Comparison of ENCODE assay signal across 17 cellular contexts in genomic region chr11:11577932-11578331, GRCh38. TPM values are rescaled to one million over a fixed set of nuclear protein-coding genes. Genes with fewer than 3 reads are reported as not detected.
DNase-seq lines count a peak whose midpoint lies in the region; ATAC-seq and TF ChIP-seq lines count a peak whose summit lies in the region.
"Had no signal": no experiment of that assay in that cellular context is flagged by ENCODE, and none has a peak within 500 bp of the region (broad histone marks: within the 10 kb centered on the region; RNA-seq: fewer than 3 reads in every experiment).

No MANE protein-coding gene starts in this region.

- no peaks in the 10 kb centered on the region for H3K27me3 ChIP-seq in ascending aorta
- 0 out of 2 replicates have a peak, but pooled peaks cover 2% of the 10 kb centered on the region for H3K27me3 ChIP-seq in Karpas-422 (ENCODE audit: low read length)
- H3K27me3 ChIP-seq: cardiac muscle cell had no signal

- H3K9me3 ChIP-seq in ascending aorta (no peaks in the 10 kb centered on the region), Karpas-422 (ENCODE audit: low read length) (no peaks in the 10 kb centered on the region)
- H3K9me3 ChIP-seq: neutrophil had no signal

- no peaks in the 10 kb centered on the region for H3K4me1 Mint-ChIP-seq in T-helper 1 cell treated with Interleukin-12 subunit alpha and Interleukin-12 subunit beta and Interleukin-4 antibody, amounts not matched to agents 30 μg/mL and 1 μg/mL, for 36 hours (ENCODE audit: low read depth)
- no peaks in the 10 kb centered on the region for H3K4me1 Mint-ChIP-seq in stimulated activated effector memory CD8-positive, alpha-beta T cell treated with anti-CD3 and anti-CD28 coated beads, Interleukin-12 subunit alpha, Interleukin-12 subunit beta, amount 100 ng/mL, for 72 hours
- H3K4me1 Mint-ChIP-seq: activated naive CD4-positive, alpha-beta T cell treated with anti-CD3 and anti-CD28 coated beads, Interleukin-2, amount 10 ng/mL, durations not matched to agents 7 days and 5 days had no signal

- no peak overlapping the region for H3K4me3 Mint-ChIP-seq in T-helper 1 cell treated with Interleukin-12 subunit alpha and Interleukin-12 subunit beta and Interleukin-4 antibody, amounts not matched to agents 30 μg/mL and 1 μg/mL, for 36 hours
- no peak overlapping the region for H3K4me3 Mint-ChIP-seq in stimulated activated effector memory CD8-positive, alpha-beta T cell treated with anti-CD3 and anti-CD28 coated beads, Interleukin-12 subunit alpha, Interleukin-12 subunit beta, amount 100 ng/mL, for 72 hours
- H3K4me3 Mint-ChIP-seq: activated naive CD4-positive, alpha-beta T cell treated with anti-CD3 and anti-CD28 coated beads, Interleukin-2, amount 10 ng/mL, durations not matched to agents 7 days and 5 days; CD4-positive, alpha-beta T cell had no signal

- DNase-seq in T-helper 1 cell (no peak), ascending aorta (ENCODE audit: low spot score in 2 of 2) (no peak), kidney tubule cell (ENCODE audit: low spot score) (peak; percentile 54), mucosa of gallbladder (ENCODE audit: low spot score) (no peak), Karpas-422 (no peak)
- DNase-seq in stimulated activated effector memory CD8-positive, alpha-beta T cell treated with anti-CD3 and anti-CD28 coated beads, Interleukin-12 subunit alpha, Interleukin-12 subunit beta, amount 100 ng/mL, for 72 hours (ENCODE audit: low spot score in 2 of 2): no peak
- DNase-seq: activated CD4-positive, alpha-beta T cell treated with anti-CD3 and anti-CD28 coated beads for 48 hours; activated naive CD4-positive, alpha-beta T cell treated with anti-CD3 and anti-CD28 coated beads, Interleukin-2, amount 10 ng/mL, durations not matched to agents 7 days and 5 days; amygdala; CD4-positive, alpha-beta T cell; cortex of kidney; stimulated activated CD8-positive, alpha-beta memory T cell treated with anti-CD3 and anti-CD28 coated beads, Interleukin-4, amount 100 ng/mL, for 48 hours had no signal

- H3K4me1 ChIP-seq in ascending aorta: peaks cover 4 to 14% of the 10 kb centered on the region in 2 donors
- no peaks in the 10 kb centered on the region for H3K4me1 ChIP-seq in Karpas-422 (ENCODE audit: low read length)

- H3K9me2 ChIP-seq in Karpas-422 (replicated peaks; ENCODE audit: insufficient read depth, low read length): no peaks in the 10 kb centered on the region

- H3K79me2 ChIP-seq in Karpas-422 (ENCODE audit: low read length): no peaks in the 10 kb centered on the region

- no peaks in the 10 kb centered on the region for H3K9me3 Mint-ChIP-seq in T-helper 1 cell treated with Interleukin-12 subunit alpha and Interleukin-12 subunit beta and Interleukin-4 antibody, amounts not matched to agents 30 μg/mL and 1 μg/mL, for 36 hours
- H3K9me3 Mint-ChIP-seq in stimulated activated effector memory CD8-positive, alpha-beta T cell treated with anti-CD3 and anti-CD28 coated beads, Interleukin-12 subunit alpha, Interleukin-12 subunit beta, amount 100 ng/mL, for 72 hours: no peaks in the 10 kb centered on the region
- H3K9me3 Mint-ChIP-seq: activated naive CD4-positive, alpha-beta T cell treated with anti-CD3 and anti-CD28 coated beads, Interleukin-2, amount 10 ng/mL, durations not matched to agents 7 days and 5 days; CD4-positive, alpha-beta T cell had no signal

- intact Hi-C loops in ascending aorta (cut with DNase I): no loop called here

- H4K20me1 ChIP-seq in Karpas-422 (ENCODE audit: insufficient read depth, low read depth, low read length): no peaks in the 10 kb centered on the region

- TF ChIP-seq CTCF in ascending aorta (IDR thresholded peaks at IDR 0.05): no peak

- no peaks in the 10 kb centered on the region for H3K36me3 ChIP-seq in ascending aorta
- H3K36me3 ChIP-seq in Karpas-422 (ENCODE audit: insufficient read depth, low read length): no peaks in the 10 kb centered on the region
- H3K36me3 ChIP-seq: cardiac muscle cell, neutrophil had no signal

- H3K36me3 Mint-ChIP-seq in T-helper 1 cell treated with Interleukin-12 subunit alpha and Interleukin-12 subunit beta and Interleukin-4 antibody, amounts not matched to agents 30 μg/mL and 1 μg/mL, for 36 hours (ENCODE audit: low read depth): no peaks in the 10 kb centered on the region
- H3K36me3 Mint-ChIP-seq in stimulated activated effector memory CD8-positive, alpha-beta T cell treated with anti-CD3 and anti-CD28 coated beads, Interleukin-12 subunit alpha, Interleukin-12 subunit beta, amount 100 ng/mL, for 72 hours: no peaks in the 10 kb centered on the region
- H3K36me3 Mint-ChIP-seq: activated naive CD4-positive, alpha-beta T cell treated with anti-CD3 and anti-CD28 coated beads, Interleukin-2, amount 10 ng/mL, durations not matched to agents 7 days and 5 days had no signal

- H2AFZ ChIP-seq in Karpas-422 (ENCODE audit: low read length): no peak overlapping the region

- H3K4me3 ChIP-seq in ascending aorta (no peak overlapping the region), Karpas-422 (ENCODE audit: low read length) (no peak overlapping the region)
- H3K4me3 ChIP-seq: cardiac muscle cell had no signal

- H3K27me3 Mint-ChIP-seq in T-helper 1 cell treated with Interleukin-12 subunit alpha and Interleukin-12 subunit beta and Interleukin-4 antibody, amounts not matched to agents 30 μg/mL and 1 μg/mL, for 36 hours (ENCODE audit: low read depth): no peaks in the 10 kb centered on the region
- H3K27me3 Mint-ChIP-seq: CD4-positive, alpha-beta T cell had no signal

- ATAC-seq in stimulated activated effector memory CD8-positive, alpha-beta T cell treated with anti-CD3 and anti-CD28 coated beads, Interleukin-12 subunit alpha, Interleukin-12 subunit beta, amount 100 ng/mL, for 72 hours: no peak
- ATAC-seq in HG03521 (IDR thresholded peaks at IDR 0.05; ENCODE audit: unreplicated experiment): no peak

- H3K27ac Mint-ChIP-seq in T-helper 1 cell treated with Interleukin-12 subunit alpha and Interleukin-12 subunit beta and Interleukin-4 antibody, amounts not matched to agents 30 μg/mL and 1 μg/mL, for 36 hours: peak overlapping the region; percentile 14
- peak overlapping the region; percentile 1 for H3K27ac Mint-ChIP-seq in stimulated activated effector memory CD8-positive, alpha-beta T cell treated with anti-CD3 and anti-CD28 coated beads, Interleukin-12 subunit alpha, Interleukin-12 subunit beta, amount 100 ng/mL, for 72 hours
- H3K27ac Mint-ChIP-seq: activated naive CD4-positive, alpha-beta T cell treated with anti-CD3 and anti-CD28 coated beads, Interleukin-2, amount 10 ng/mL, durations not matched to agents 7 days and 5 days; CD4-positive, alpha-beta T cell had no signal

- H3K9ac ChIP-seq in Karpas-422 (ENCODE audit: low read length): no peak overlapping the region

- no peak overlapping the region for H3K4me2 ChIP-seq in Karpas-422 (ENCODE audit: low read depth, low read length, poor library complexity, severe bottlenecking)

- H3K27ac ChIP-seq in ascending aorta (peak overlapping the region; percentile 20 to 72), Karpas-422 (ENCODE audit: low read length) (no peak overlapping the region)
- H3K27ac ChIP-seq: cardiac muscle cell, neutrophil had no signal

RNA-seq across cellular contexts. Expression of gene GALNT18, which starts 43.9 kb away (rescaled TPM):
- total RNA-seq in ascending aorta: 53.5 TPM
- total RNA-seq in mucosa of gallbladder: 20.0 TPM
- total RNA-seq in Karpas-422 (2014; rRNA removed; shearing (Covaris generic); ENCODE audit: low replicate concordance): not detected in 2 replicates
- total RNA-seq: G401 had no signal

Comparison
In these comparisons a context has a peak if more than half of its experiments do, and no peak if none do; other contexts are left out.
1. RNA of gene GALNT18, which starts 43.9 kb away (total RNA-seq): 53.5 TPM in ascending aorta (single experiment) and 20.0 TPM in mucosa of gallbladder (single experiment); not detected in Karpas-422; every median in the first group is over 10 times any median in the second.